ENCODE assay signal across 8 cellular contexts in the genomic region with DNA sequence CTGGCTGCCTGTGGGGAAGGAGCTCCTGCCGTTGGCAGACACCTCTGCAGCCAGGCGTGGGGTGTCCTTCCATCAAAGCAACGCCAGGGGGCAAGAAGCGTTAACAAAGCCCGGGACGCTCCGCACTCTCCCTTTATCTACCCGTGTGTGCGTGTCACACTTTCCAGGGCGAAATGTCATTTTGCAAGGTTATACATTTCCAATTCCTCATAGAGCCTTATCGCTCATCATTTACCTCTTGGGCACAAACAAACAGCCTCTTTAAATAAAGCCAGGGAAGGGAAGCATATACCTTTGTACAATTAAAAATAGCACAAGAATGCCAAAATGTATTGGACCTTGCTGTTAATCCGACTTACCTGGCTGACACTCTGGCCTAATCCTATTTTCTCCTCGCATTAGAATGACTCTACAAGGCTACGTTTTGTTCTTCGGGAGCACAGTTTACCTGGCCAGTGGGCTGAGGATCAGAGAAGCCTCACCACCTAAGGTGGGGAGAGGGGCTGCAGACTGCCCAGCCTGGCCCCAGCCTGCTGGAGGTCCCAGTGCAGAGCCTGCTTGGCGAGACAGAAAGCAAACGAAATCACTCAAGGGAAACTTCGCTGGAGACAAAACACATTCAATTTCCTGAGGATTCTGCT.
A peak's percentile ranks its signal among the peaks of the same experiment; 100 is the strongest.
DNase-seq lines count a peak whose midpoint lies in the region; ATAC-seq and TF ChIP-seq lines count a peak whose summit lies in the region.

No MANE protein-coding gene starts in this region.

- peak; percentile 76 for DNase-seq in GM12865 (ENCODE audit: low read depth)
- peak; percentile 86 for DNase-seq in NCI-H1092 (lab: John Stamatoyannopoulos, UW)
- peak; percentile 48 for DNase-seq in T follicular helper cell (ENCODE audit: low read depth)
- peak; percentile 17 for DNase-seq in activated naive CD8-positive, alpha-beta T cell treated with anti-CD3 and anti-CD28 coated beads, Interleukin-2, amount 50 U/mL, for 16 hours (ENCODE audit: low read depth, low spot score)
- peak; percentile 77 for DNase-seq in left ventricle myocardium superior
- DNase-seq in sciatic nerve (ENCODE audit: low spot score): peak; percentile 75
- no peak for DNase-seq in mesenteric fat pad (ENCODE audit: low spot score)

- TF ChIP-seq CTCF in GM12865 (IDR thresholded peaks at IDR 0.05; ENCODE audit: insufficient read depth, low read depth, low read length, missing control alignments): peak; percentile 82

- H3K4me3 ChIP-seq in GM12865 (ENCODE audit: low read depth, low read length): no peak overlapping the region

- peak; percentile 88 for ATAC-seq in HG02571 (IDR thresholded peaks at IDR 0.05; ENCODE audit: unreplicated experiment)
- peak; percentile 83 for ATAC-seq in left ventricle myocardium superior
- peak; percentile 72 for ATAC-seq in sciatic nerve

- intact Hi-C loops in left ventricle myocardium superior (cut with micrococcal nuclease) (no loop called here), sciatic nerve (cut with DNase I) (no loop called here)
